Comparison of ENCODE assay signal across 8 cellular contexts in the genomic region with DNA sequence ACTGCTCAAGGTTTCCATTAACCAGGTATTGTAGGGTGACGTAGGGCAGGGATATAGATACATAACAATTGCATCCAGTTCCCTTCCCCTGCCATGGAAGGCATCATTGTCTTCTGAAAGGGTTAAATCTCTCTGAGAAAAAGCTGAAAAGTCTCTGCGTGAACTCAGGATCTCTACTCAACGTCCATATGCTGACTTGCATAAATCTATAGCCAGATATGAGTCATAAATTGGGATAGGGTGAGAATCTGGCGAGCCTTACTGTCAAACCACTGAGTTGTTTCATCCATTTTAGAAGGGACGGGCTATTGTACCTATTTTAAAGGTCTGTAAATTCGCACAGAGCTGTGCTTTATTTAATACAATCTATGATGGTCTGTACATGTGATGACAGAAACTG.
"Had no signal": no experiment of that assay in that cellular context is flagged by ENCODE, and none has a peak within 500 bp of the region (broad histone marks: within the 10 kb centered on the region; RNA-seq: fewer than 3 reads in every experiment).

No MANE protein-coding gene starts in this region.

- DNase-seq: GDM1, GF-D8 had no signal

- FAIRE-seq: G401.6, GM12878, GM12891, GM12892, GM18507, GM19239 had no signal

- ATAC-seq: GM12878 had no signal

- H3K4me3 ChIP-seq: GM12878 had no signal
